25 cellular contexts compared by ENCODE assay signal in genomic region chr4:140643571-140644055, GRCh38.
"Had no signal": no experiment of that assay in that cellular context is flagged by ENCODE, and none has a peak within 500 bp of the region (broad histone marks: within the 10 kb centered on the region; RNA-seq: fewer than 3 reads in every experiment).

No MANE protein-coding gene starts in this region.

- H3K9me3 Mint-ChIP-seq: effector memory CD8-positive, alpha-beta T cell; immature natural killer cell; nephron progenitor cell; stimulated activated naive B cell treated with anti-CD40 and anti-IgM and Interleukin-4, amounts not matched to agents 10 μg/mL and 1 μg/mL and 100 μg/mL, for 72 hours; type B pancreatic cell had no signal

- H3K4me1 ChIP-seq: esophagus squamous epithelium, thyroid gland had no signal

- H3K27me3 ChIP-seq: esophagus squamous epithelium, ovary, right lobe of liver, stomach, thyroid gland had no signal

- H3K9me3 ChIP-seq: esophagus squamous epithelium, ovary, right lobe of liver, stomach, thyroid gland had no signal

- H3K4me3 Mint-ChIP-seq: effector memory CD8-positive, alpha-beta T cell; immature natural killer cell; naive thymus-derived CD8-positive, alpha-beta T cell; nephron progenitor cell; stimulated activated naive B cell treated with anti-CD40 and anti-IgM and Interleukin-4, amounts not matched to agents 10 μg/mL and 1 μg/mL and 100 μg/mL, for 72 hours; type B pancreatic cell had no signal

- H3K27me3 Mint-ChIP-seq: stimulated activated naive B cell treated with anti-CD40 and anti-IgM and Interleukin-4, amounts not matched to agents 10 μg/mL and 1 μg/mL and 100 μg/mL, for 72 hours; type B pancreatic cell had no signal

- H3K36me3 ChIP-seq: ovary, thyroid gland had no signal

- DNase-seq: cerebellar nuclear complex; cortex of kidney; effector memory CD8-positive, alpha-beta T cell; erythroblast; esophagus squamous epithelium; foreskin melanocyte; glutamatergic neuron; hypothalamus; immature natural killer cell; left ventricle myocardium superior; mesendoderm; midbrain; naive thymus-derived CD8-positive, alpha-beta T cell; nephron progenitor cell; occipital lobe; retina; right lobe of liver; small intestine; stimulated activated CD4-positive, alpha-beta T cell treated with anti-CD3 and anti-CD28 coated beads, Interleukin-4, amount 100 ng/mL, for 4 hours; stimulated activated naive B cell treated with anti-CD40 and anti-IgM and Interleukin-4, amounts not matched to agents 10 μg/mL and 1 μg/mL and 100 μg/mL, for 72 hours; stomach; thyroid gland had no signal

- H3K36me3 Mint-ChIP-seq: immature natural killer cell; naive thymus-derived CD8-positive, alpha-beta T cell had no signal

- H3K4me3 ChIP-seq: esophagus squamous epithelium, lung, ovary, right lobe of liver, stomach, thyroid gland had no signal

- H3K27ac Mint-ChIP-seq: effector memory CD8-positive, alpha-beta T cell; immature natural killer cell; naive thymus-derived CD8-positive, alpha-beta T cell; stimulated activated naive B cell treated with anti-CD40 and anti-IgM and Interleukin-4, amounts not matched to agents 10 μg/mL and 1 μg/mL and 100 μg/mL, for 72 hours; type B pancreatic cell had no signal

- H3K4me1 Mint-ChIP-seq: naive thymus-derived CD8-positive, alpha-beta T cell had no signal

- H3K27ac ChIP-seq: esophagus squamous epithelium, right lobe of liver, stomach, thyroid gland had no signal

- ATAC-seq: effector memory CD8-positive, alpha-beta T cell; left ventricle myocardium superior; naive thymus-derived CD8-positive, alpha-beta T cell; right lobe of liver; stimulated activated naive B cell treated with anti-CD40 and anti-IgM and Interleukin-4, amounts not matched to agents 10 μg/mL and 1 μg/mL and 100 μg/mL, for 72 hours had no signal
